Comparison of ENCODE assay signal across 1 cellular context in the genomic region with DNA sequence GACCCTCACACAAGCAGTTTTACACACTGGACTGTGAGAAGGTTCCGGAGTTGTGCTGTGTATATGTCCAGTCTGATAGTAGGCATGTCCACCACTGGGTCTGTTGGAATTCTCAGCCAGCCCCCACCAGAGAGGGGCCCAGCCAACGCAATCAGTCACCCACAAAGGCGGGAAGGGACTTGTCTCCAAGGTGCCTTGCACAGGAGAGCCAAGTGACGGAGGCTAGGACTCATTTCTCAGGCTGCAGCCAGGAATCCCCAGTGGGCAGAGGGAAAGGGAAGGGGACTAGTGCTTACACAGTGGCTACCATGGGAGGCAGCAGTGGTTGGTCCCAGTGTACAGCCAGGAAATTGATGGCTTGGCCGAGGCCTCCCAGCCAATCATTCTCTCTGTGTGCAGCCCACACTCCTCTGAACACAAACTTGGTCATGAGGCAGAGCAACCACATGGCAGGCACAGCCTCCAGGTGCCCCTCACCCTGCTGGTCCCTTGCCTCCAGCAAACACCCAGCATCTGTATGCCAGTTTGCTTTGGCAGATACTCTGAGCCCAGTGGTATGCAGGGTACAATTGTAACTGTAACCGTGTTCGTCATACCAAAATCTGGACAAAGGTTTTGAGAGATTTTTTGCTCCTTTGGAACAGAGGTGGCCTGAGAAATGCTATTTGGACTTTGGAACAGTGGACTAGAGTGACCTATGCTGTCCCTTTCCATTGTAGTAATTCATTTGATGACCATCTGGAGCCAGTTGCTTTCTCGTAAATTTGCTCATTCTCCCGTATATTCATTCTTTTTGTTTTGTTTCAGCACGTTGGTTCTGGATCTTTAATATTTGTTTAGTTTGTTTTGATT.
TF ChIP-seq lines count a peak whose summit lies in the region.

No MANE protein-coding gene starts in this region.

TF ChIP-seq in HepG2, 621 proteins besides CTCF, POLR2A, EP300 and RAD21 (continued from another document and continues in another):
- TF ChIP-seq ZFP41 (CRISPR knock-in tag; IDR thresholded peaks at IDR 0.05; ENCODE audit: borderline replicate concordance) (no peak), ZBTB7A (CRISPR knock-in tag; IDR thresholded peaks at IDR 0.05) (no peak), ZNF747 (CRISPR knock-in tag; IDR thresholded peaks at IDR 0.05; ENCODE audit: borderline replicate concordance) (no peak; the same call in 1 of the 2 replicates), KLF9 (CRISPR knock-in tag; IDR thresholded peaks at IDR 0.05; ENCODE audit: low read depth) (no peak), ZBTB7B (CRISPR knock-in tag; IDR thresholded peaks at IDR 0.05) (no peak; the same call in 1 of the 2 replicates), GTF2F1 (IDR thresholded peaks at IDR 0.05; ENCODE audit: low read length) (no peak), TGIF2 (CRISPR knock-in tag; IDR thresholded peaks at IDR 0.05) (no peak; the same call in 1 of the 2 replicates), SP2 (CRISPR knock-in tag; IDR thresholded peaks at IDR 0.05) (no peak; the same call in 1 of the 2 replicates), ZNF792 (CRISPR knock-in tag; IDR thresholded peaks at IDR 0.05) (peak; percentile 94), ZNF644 (CRISPR knock-in tag; IDR thresholded peaks at IDR 0.05; ENCODE audit: low read depth) (peak; percentile 62), TBX2 (CRISPR knock-in tag; IDR thresholded peaks at IDR 0.05; ENCODE audit: borderline replicate concordance) (peak; percentile 13; the same call in 1 of the 2 replicates), TAF15 (IDR thresholded peaks at IDR 0.05; ENCODE audit: low read depth, low read length, poor library complexity, severe bottlenecking) (no peak), HNRNPH1 (optimal IDR thresholded peaks at IDR 0.05; ENCODE audit: low read depth, low read length) (peak; percentile 38), MAFG (CRISPR knock-in tag; IDR thresholded peaks at IDR 0.05) (no peak), SOX6 (IDR thresholded peaks at IDR 0.05) (no peak), SOX6 (CRISPR knock-in tag; IDR thresholded peaks at IDR 0.05) (peak; percentile 89), MTF2 (CRISPR knock-in tag; IDR thresholded peaks at IDR 0.05; ENCODE audit: borderline replicate concordance) (no peak), CBFB (CRISPR knock-in tag; IDR thresholded peaks at IDR 0.05) (peak; percentile 14; the same call in 1 of the 2 replicates), PRMT3 (CRISPR knock-in tag; IDR thresholded peaks at IDR 0.05; ENCODE audit: borderline replicate concordance, low read depth) (no peak), ELF3 (CRISPR knock-in tag; IDR thresholded peaks at IDR 0.05) (peak; percentile 78; the same call in 1 of the 2 replicates), TOPORS (CRISPR knock-in tag; IDR thresholded peaks at IDR 0.05) (no peak), ZNF260 (CRISPR knock-in tag; IDR thresholded peaks at IDR 0.05; ENCODE audit: borderline replicate concordance, low read depth) (no peak), ZNF354B (CRISPR knock-in tag; IDR thresholded peaks at IDR 0.05) (peak; percentile 93; the same call in 1 of the 2 replicates), ZNF367 (CRISPR knock-in tag; IDR thresholded peaks at IDR 0.05; ENCODE audit: borderline replicate concordance) (no peak), ETV5 (CRISPR knock-in tag; IDR thresholded peaks at IDR 0.05; ENCODE audit: borderline replicate concordance) (peak; percentile 64), ZNF629 (CRISPR knock-in tag; conservative IDR thresholded peaks at IDR 0.05) (peak; percentile 44; the same call in 1 of the 2 replicates), ZNF225 (CRISPR knock-in tag; IDR thresholded peaks at IDR 0.05) (peak; percentile 85; the same call in 1 of the 2 replicates), ZNF317 (CRISPR knock-in tag; IDR thresholded peaks at IDR 0.05) (no peak), ZNF121 (CRISPR knock-in tag; IDR thresholded peaks at IDR 0.05) (peak; percentile 62; the same call in 1 of the 2 replicates), GATA4 (IDR thresholded peaks at IDR 0.05; ENCODE audit: borderline replicate concordance, low read depth) (no peak), PLRG1 (conservative IDR thresholded peaks at IDR 0.05) (no peak), MED8 (CRISPR knock-in tag; IDR thresholded peaks at IDR 0.05; ENCODE audit: insufficient replicate concordance) (no peak)
- TF ChIP-seq, protein P1, sequence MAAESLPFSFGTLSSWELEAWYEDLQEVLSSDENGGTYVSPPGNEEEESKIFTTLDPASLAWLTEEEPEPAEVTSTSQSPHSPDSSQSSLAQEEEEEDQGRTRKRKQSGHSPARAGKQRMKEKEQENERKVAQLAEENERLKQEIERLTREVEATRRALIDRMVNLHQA (CRISPR knock-in tag; IDR thresholded peaks at IDR 0.05), result no peak
- TF ChIP-seq, protein P2, sequence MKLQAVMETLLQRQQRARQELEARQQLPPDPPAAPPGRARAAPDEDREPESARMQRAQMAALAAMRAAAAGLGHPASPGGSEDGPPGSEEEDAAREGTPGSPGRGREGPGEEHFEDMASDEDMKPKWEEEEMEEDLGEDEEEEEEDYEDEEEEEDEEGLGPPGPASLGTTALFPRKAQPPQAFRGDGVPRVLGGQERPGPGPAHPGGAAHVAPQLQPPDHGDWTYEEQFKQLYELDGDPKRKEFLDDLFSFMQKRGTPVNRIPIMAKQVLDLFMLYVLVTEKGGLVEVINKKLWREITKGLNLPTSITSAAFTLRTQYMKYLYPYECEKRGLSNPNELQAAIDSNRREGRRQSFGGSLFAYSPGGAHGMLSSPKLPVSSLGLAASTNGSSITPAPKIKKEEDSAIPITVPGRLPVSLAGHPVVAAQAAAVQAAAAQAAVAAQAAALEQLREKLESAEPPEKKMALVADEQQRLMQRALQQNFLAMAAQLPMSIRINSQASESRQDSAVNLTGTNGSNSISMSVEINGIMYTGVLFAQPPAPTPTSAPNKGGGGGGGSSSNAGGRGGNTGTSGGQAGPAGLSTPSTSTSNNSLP (IDR thresholded peaks at IDR 0.05; ENCODE audit: low read depth, low read length), result peak; percentile 59
- TF ChIP-seq, protein P3, sequence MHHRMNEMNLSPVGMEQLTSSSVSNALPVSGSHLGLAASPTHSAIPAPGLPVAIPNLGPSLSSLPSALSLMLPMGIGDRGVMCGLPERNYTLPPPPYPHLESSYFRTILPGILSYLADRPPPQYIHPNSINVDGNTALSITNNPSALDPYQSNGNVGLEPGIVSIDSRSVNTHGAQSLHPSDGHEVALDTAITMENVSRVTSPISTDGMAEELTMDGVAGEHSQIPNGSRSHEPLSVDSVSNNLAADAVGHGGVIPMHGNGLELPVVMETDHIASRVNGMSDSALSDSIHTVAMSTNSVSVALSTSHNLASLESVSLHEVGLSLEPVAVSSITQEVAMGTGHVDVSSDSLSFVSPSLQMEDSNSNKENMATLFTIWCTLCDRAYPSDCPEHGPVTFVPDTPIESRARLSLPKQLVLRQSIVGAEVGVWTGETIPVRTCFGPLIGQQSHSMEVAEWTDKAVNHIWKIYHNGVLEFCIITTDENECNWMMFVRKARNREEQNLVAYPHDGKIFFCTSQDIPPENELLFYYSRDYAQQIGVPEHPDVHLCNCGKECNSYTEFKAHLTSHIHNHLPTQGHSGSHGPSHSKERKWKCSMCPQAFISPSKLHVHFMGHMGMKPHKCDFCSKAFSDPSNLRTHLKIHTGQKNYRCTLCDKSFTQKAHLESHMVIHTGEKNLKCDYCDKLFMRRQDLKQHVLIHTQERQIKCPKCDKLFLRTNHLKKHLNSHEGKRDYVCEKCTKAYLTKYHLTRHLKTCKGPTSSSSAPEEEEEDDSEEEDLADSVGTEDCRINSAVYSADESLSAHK (CRISPR knock-in tag; IDR thresholded peaks at IDR 0.05; ENCODE audit: borderline replicate concordance), result 0 out of 2 replicates have a peak, but pooled peaks have one; percentile 14
- TF ChIP-seq, protein P4, sequence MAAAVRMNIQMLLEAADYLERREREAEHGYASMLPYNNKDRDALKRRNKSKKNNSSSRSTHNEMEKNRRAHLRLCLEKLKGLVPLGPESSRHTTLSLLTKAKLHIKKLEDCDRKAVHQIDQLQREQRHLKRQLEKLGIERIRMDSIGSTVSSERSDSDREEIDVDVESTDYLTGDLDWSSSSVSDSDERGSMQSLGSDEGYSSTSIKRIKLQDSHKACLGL (CRISPR knock-in tag; IDR thresholded peaks at IDR 0.05), result no peak
- TF ChIP-seq, protein P5, sequence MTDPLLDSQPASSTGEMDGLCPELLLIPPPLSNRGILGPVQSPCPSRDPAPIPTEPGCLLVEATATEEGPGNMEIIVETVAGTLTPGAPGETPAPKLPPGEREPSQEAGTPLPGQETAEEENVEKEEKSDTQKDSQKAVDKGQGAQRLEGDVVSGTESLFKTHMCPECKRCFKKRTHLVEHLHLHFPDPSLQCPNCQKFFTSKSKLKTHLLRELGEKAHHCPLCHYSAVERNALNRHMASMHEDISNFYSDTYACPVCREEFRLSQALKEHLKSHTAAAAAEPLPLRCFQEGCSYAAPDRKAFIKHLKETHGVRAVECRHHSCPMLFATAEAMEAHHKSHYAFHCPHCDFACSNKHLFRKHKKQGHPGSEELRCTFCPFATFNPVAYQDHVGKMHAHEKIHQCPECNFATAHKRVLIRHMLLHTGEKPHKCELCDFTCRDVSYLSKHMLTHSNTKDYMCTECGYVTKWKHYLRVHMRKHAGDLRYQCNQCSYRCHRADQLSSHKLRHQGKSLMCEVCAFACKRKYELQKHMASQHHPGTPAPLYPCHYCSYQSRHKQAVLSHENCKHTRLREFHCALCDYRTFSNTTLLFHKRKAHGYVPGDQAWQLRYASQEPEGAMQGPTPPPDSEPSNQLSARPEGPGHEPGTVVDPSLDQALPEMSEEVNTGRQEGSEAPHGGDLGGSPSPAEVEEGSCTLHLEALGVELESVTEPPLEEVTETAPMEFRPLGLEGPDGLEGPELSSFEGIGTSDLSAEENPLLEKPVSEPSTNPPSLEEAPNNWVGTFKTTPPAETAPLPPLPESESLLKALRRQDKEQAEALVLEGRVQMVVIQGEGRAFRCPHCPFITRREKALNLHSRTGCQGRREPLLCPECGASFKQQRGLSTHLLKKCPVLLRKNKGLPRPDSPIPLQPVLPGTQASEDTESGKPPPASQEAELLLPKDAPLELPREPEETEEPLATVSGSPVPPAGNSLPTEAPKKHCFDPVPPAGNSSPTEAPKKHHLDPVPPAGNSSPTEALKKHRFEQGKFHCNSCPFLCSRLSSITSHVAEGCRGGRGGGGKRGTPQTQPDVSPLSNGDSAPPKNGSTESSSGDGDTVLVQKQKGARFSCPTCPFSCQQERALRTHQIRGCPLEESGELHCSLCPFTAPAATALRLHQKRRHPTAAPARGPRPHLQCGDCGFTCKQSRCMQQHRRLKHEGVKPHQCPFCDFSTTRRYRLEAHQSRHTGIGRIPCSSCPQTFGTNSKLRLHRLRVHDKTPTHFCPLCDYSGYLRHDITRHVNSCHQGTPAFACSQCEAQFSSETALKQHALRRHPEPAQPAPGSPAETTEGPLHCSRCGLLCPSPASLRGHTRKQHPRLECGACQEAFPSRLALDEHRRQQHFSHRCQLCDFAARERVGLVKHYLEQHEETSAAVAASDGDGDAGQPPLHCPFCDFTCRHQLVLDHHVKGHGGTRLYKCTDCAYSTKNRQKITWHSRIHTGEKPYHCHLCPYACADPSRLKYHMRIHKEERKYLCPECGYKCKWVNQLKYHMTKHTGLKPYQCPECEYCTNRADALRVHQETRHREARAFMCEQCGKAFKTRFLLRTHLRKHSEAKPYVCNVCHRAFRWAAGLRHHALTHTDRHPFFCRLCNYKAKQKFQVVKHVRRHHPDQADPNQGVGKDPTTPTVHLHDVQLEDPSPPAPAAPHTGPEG (CRISPR knock-in tag; IDR thresholded peaks at IDR 0.05), result 0 out of 2 replicates have a peak, but pooled peaks have one; percentile 11
- TF ChIP-seq, protein P6, sequence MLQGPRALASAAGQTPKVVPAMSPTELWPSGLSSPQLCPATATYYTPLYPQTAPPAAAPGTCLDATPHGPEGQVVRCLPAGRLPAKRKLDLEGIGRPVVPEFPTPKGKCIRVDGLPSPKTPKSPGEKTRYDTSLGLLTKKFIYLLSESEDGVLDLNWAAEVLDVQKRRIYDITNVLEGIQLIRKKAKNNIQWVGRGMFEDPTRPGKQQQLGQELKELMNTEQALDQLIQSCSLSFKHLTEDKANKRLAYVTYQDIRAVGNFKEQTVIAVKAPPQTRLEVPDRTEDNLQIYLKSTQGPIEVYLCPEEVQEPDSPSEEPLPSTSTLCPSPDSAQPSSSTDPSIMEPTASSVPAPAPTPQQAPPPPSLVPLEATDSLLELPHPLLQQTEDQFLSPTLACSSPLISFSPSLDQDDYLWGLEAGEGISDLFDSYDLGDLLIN (CRISPR knock-in tag; IDR thresholded peaks at IDR 0.05; ENCODE audit: borderline replicate concordance), result peak; percentile 52; the same call in 1 of the 2 replicates
- TF ChIP-seq, protein P7, sequence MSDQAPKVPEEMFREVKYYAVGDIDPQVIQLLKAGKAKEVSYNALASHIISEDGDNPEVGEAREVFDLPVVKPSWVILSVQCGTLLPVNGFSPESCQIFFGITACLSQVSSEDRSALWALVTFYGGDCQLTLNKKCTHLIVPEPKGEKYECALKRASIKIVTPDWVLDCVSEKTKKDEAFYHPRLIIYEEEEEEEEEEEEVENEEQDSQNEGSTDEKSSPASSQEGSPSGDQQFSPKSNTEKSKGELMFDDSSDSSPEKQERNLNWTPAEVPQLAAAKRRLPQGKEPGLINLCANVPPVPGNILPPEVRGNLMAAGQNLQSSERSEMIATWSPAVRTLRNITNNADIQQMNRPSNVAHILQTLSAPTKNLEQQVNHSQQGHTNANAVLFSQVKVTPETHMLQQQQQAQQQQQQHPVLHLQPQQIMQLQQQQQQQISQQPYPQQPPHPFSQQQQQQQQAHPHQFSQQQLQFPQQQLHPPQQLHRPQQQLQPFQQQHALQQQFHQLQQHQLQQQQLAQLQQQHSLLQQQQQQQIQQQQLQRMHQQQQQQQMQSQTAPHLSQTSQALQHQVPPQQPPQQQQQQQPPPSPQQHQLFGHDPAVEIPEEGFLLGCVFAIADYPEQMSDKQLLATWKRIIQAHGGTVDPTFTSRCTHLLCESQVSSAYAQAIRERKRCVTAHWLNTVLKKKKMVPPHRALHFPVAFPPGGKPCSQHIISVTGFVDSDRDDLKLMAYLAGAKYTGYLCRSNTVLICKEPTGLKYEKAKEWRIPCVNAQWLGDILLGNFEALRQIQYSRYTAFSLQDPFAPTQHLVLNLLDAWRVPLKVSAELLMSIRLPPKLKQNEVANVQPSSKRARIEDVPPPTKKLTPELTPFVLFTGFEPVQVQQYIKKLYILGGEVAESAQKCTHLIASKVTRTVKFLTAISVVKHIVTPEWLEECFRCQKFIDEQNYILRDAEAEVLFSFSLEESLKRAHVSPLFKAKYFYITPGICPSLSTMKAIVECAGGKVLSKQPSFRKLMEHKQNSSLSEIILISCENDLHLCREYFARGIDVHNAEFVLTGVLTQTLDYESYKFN (CRISPR knock-in tag; conservative IDR thresholded peaks at IDR 0.05), result peak; percentile 89
- TF ChIP-seq, protein P8, sequence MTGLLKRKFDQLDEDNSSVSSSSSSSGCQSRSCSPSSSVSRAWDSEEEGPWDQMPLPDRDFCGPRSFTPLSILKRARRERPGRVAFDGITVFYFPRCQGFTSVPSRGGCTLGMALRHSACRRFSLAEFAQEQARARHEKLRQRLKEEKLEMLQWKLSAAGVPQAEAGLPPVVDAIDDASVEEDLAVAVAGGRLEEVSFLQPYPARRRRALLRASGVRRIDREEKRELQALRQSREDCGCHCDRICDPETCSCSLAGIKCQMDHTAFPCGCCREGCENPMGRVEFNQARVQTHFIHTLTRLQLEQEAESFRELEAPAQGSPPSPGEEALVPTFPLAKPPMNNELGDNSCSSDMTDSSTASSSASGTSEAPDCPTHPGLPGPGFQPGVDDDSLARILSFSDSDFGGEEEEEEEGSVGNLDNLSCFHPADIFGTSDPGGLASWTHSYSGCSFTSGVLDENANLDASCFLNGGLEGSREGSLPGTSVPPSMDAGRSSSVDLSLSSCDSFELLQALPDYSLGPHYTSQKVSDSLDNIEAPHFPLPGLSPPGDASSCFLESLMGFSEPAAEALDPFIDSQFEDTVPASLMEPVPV (CRISPR knock-in tag; IDR thresholded peaks at IDR 0.05), result peak; percentile 90
